Comparison of ENCODE assay signal across 8 cellular contexts in genomic region chr1:160342520-160342919, GRCh38. TPM values are rescaled to one million over a fixed set of nuclear protein-coding genes. Genes with fewer than 3 reads are reported as not detected.
DNase-seq lines count a peak whose midpoint lies in the region; ATAC-seq and TF ChIP-seq lines count a peak whose summit lies in the region.

No MANE protein-coding gene starts in this region.

- H3K4me3 Mint-ChIP-seq in activated CD8-positive, alpha-beta memory T cell treated with anti-CD3 and anti-CD28 coated beads, Interleukin-2, amount 10 ng/mL, durations not matched to agents 7 days and 5 days = peak overlapping the region; percentile 100
- peak overlapping the region; percentile 100 for H3K4me3 Mint-ChIP-seq in activated CD8-positive, alpha-beta T cell treated with anti-CD3 and anti-CD28 coated beads, Interleukin-2, amount 10 ng/mL, durations not matched to agents 7 days and 5 days

- TF ChIP-seq CTCF in cardiac muscle cell (IDR thresholded peaks at IDR 0.05; ENCODE audit: low read depth, low read length) = no peak

- peaks cover 14% of the 10 kb centered on the region for H3K4me1 ChIP-seq in cardiac muscle cell (ENCODE audit: low read depth)

- H3K27me3 Mint-ChIP-seq in activated CD8-positive, alpha-beta memory T cell treated with anti-CD3 and anti-CD28 coated beads, Interleukin-2, amount 10 ng/mL, durations not matched to agents 7 days and 5 days = no peaks in the 10 kb centered on the region
- H3K27me3 Mint-ChIP-seq in activated CD8-positive, alpha-beta T cell treated with anti-CD3 and anti-CD28 coated beads, Interleukin-2, amount 10 ng/mL, durations not matched to agents 7 days and 5 days (ENCODE audit: low read depth) = no peaks in the 10 kb centered on the region

- CTCF ChIA-PET in activated CD8-positive, alpha-beta memory T cell treated with anti-CD3 and anti-CD28 coated beads, Interleukin-2, amount 10 ng/mL, durations not matched to agents 7 days and 5 days (lab: Charles Lee) = interaction anchor here (1.5 kb wide), 1 partner anchor 34 kb away, joined by 6 read pairs; no protein-coding TSS in a partner anchor
- CTCF ChIA-PET in activated CD8-positive, alpha-beta T cell treated with anti-CD3 and anti-CD28 coated beads, Interleukin-2, amount 10 ng/mL, durations not matched to agents 7 days and 5 days (lab: Charles Lee) = interaction anchor here (0.9 kb wide), 2 partner anchors 9 kb away, joined by 3 read pairs; no protein-coding TSS in a partner anchor

- POLR2A ChIA-PET in activated CD8-positive, alpha-beta T cell treated with anti-CD3 and anti-CD28 coated beads, Interleukin-2, amount 10 ng/mL, durations not matched to agents 7 days and 5 days (lab: Charles Lee) = interaction anchor here (0.7 to 1.0 kb wide), 4 partner anchors 8 to 246 kb away, joined by 3 to 5 read pairs (median 3); no protein-coding TSS in a partner anchor

- peak overlapping the region; percentile 100 for H3K27ac Mint-ChIP-seq in activated CD8-positive, alpha-beta memory T cell treated with anti-CD3 and anti-CD28 coated beads, Interleukin-2, amount 10 ng/mL, durations not matched to agents 7 days and 5 days
- H3K27ac Mint-ChIP-seq in activated CD8-positive, alpha-beta T cell treated with anti-CD3 and anti-CD28 coated beads, Interleukin-2, amount 10 ng/mL, durations not matched to agents 7 days and 5 days = peak overlapping the region; percentile 100

- peak; percentile 6 for ATAC-seq in activated CD8-positive, alpha-beta memory T cell treated with anti-CD3 and anti-CD28 coated beads, Interleukin-2, amount 10 ng/mL, durations not matched to agents 7 days and 5 days
- ATAC-seq in activated CD8-positive, alpha-beta T cell treated with anti-CD3 and anti-CD28 coated beads, Interleukin-2, amount 10 ng/mL, durations not matched to agents 7 days and 5 days = peak; percentile 16
- peak; percentile 37 for ATAC-seq in sciatic nerve
- ATAC-seq in HG03354 (IDR thresholded peaks at IDR 0.05; ENCODE audit: poor library complexity, severe bottlenecking, unreplicated experiment) = no peak

- no peaks in the 10 kb centered on the region for H3K27me3 ChIP-seq in cardiac muscle cell

- intact Hi-C loops in sciatic nerve (cut with DNase I) = no loop called here

- H3K4me1 Mint-ChIP-seq in activated CD8-positive, alpha-beta memory T cell treated with anti-CD3 and anti-CD28 coated beads, Interleukin-2, amount 10 ng/mL, durations not matched to agents 7 days and 5 days = peaks cover 56% of the 10 kb centered on the region
- H3K4me1 Mint-ChIP-seq in activated CD8-positive, alpha-beta T cell treated with anti-CD3 and anti-CD28 coated beads, Interleukin-2, amount 10 ng/mL, durations not matched to agents 7 days and 5 days (ENCODE audit: low read depth) = peaks cover 57% of the 10 kb centered on the region

- H3K36me3 Mint-ChIP-seq in activated CD8-positive, alpha-beta memory T cell treated with anti-CD3 and anti-CD28 coated beads, Interleukin-2, amount 10 ng/mL, durations not matched to agents 7 days and 5 days = peaks cover 35% of the 10 kb centered on the region
- peaks cover 45% of the 10 kb centered on the region for H3K36me3 Mint-ChIP-seq in activated CD8-positive, alpha-beta T cell treated with anti-CD3 and anti-CD28 coated beads, Interleukin-2, amount 10 ng/mL, durations not matched to agents 7 days and 5 days (ENCODE audit: low read depth)

- H3K9me3 Mint-ChIP-seq in activated CD8-positive, alpha-beta memory T cell treated with anti-CD3 and anti-CD28 coated beads, Interleukin-2, amount 10 ng/mL, durations not matched to agents 7 days and 5 days (ENCODE audit: low read depth) = no peaks in the 10 kb centered on the region
- H3K9me3 Mint-ChIP-seq in activated CD8-positive, alpha-beta T cell treated with anti-CD3 and anti-CD28 coated beads, Interleukin-2, amount 10 ng/mL, durations not matched to agents 7 days and 5 days (ENCODE audit: insufficient read depth) = no peaks in the 10 kb centered on the region

- peak; percentile 43 for DNase-seq in activated CD8-positive, alpha-beta memory T cell treated with anti-CD3 and anti-CD28 coated beads, Interleukin-2, amount 10 ng/mL, durations not matched to agents 7 days and 5 days
- DNase-seq in activated CD8-positive, alpha-beta memory T cell treated with anti-CD3 and anti-CD28 coated beads, Interleukin-2, amount 50 U/mL, for 4 hours = no peak
- DNase-seq in activated CD8-positive, alpha-beta T cell treated with anti-CD3 and anti-CD28 coated beads, Interleukin-2, amount 10 ng/mL, durations not matched to agents 7 days and 5 days = peak; percentile 32
- DNase-seq in cardiac muscle cell (ENCODE audit: low read depth in 1 of 2, low spot score in 1 of 2) = peak in 1 of 2 donors; percentile 27
- DNase-seq in sciatic nerve (ENCODE audit: low spot score) = no peak
- DNase-seq in SW480 (ENCODE audit: low spot score) = no peak
- DNase-seq in activated CD4-positive, CD25-positive, alpha-beta regulatory T cell (lab: John Stamatoyannopoulos, UW) = no peak

- H3K4me3 ChIP-seq in cardiac muscle cell = peak overlapping the region; percentile 79

- H3K9me3 ChIP-seq in cardiac muscle cell (ENCODE audit: low read depth) = no peaks in the 10 kb centered on the region

- peaks cover 34% of the 10 kb centered on the region for H3K36me3 ChIP-seq in cardiac muscle cell

- peak overlapping the region; percentile 95 for H3K27ac ChIP-seq in cardiac muscle cell

RNA-seq across cellular contexts. Expression of gene COPA, which starts 0.5 kb away (rescaled TPM):
- total RNA-seq in activated CD8-positive, alpha-beta memory T cell treated with anti-CD3 and anti-CD28 coated beads, Interleukin-2, amount 10 ng/mL, durations not matched to agents 7 days and 5 days = 100 to 1,000 TPM; 138 to 139 TPM
- 100 to 1,000 TPM; 121 to 128 TPM for total RNA-seq in activated CD8-positive, alpha-beta T cell treated with anti-CD3 and anti-CD28 coated beads, Interleukin-2, amount 10 ng/mL, durations not matched to agents 7 days and 5 days
- total RNA-seq in cardiac muscle cell = 115 and 129 TPM in 2 replicates
- polyA plus RNA-seq in cardiac muscle cell = 139 and 157 TPM in 2 replicates
- 147 TPM for total RNA-seq in sciatic nerve

RNA-seq across cellular contexts. Expression of gene NCSTN, which starts 0.7 kb away (rescaled TPM):
- 10 to 100 TPM; 59.8 to 61.8 TPM for total RNA-seq in activated CD8-positive, alpha-beta memory T cell treated with anti-CD3 and anti-CD28 coated beads, Interleukin-2, amount 10 ng/mL, durations not matched to agents 7 days and 5 days
- 10 to 100 TPM; 52.7 to 59.7 TPM for total RNA-seq in activated CD8-positive, alpha-beta T cell treated with anti-CD3 and anti-CD28 coated beads, Interleukin-2, amount 10 ng/mL, durations not matched to agents 7 days and 5 days
- total RNA-seq in cardiac muscle cell (55.4 and 65.8 TPM in 2 replicates), sciatic nerve (64.7 TPM)
- polyA plus RNA-seq in cardiac muscle cell = 97.8 and 113 TPM in 2 replicates

RNA-seq across cellular contexts. Expression of gene NHLH1, which starts 24.4 kb away (rescaled TPM):
- under 1 TPM; 0.35 to 0.44 TPM for total RNA-seq in activated CD8-positive, alpha-beta memory T cell treated with anti-CD3 and anti-CD28 coated beads, Interleukin-2, amount 10 ng/mL, durations not matched to agents 7 days and 5 days
- under 1 TPM; 0.24 to 0.47 TPM for total RNA-seq in activated CD8-positive, alpha-beta T cell treated with anti-CD3 and anti-CD28 coated beads, Interleukin-2, amount 10 ng/mL, durations not matched to agents 7 days and 5 days
- total RNA-seq in cardiac muscle cell (0.11 and 0.12 TPM in 2 replicates), sciatic nerve (not detected)
- polyA plus RNA-seq in cardiac muscle cell = 1.6 TPM in 1 of 2 replicates, not detected in the other

RNA-seq across cellular contexts. Expression of gene PEX19, which starts 57.6 kb away (rescaled TPM):
- total RNA-seq in activated CD8-positive, alpha-beta memory T cell treated with anti-CD3 and anti-CD28 coated beads, Interleukin-2, amount 10 ng/mL, durations not matched to agents 7 days and 5 days = 10 to 100 TPM; 49.4 to 54.4 TPM
- 10 to 100 TPM; 42.3 to 42.7 TPM for total RNA-seq in activated CD8-positive, alpha-beta T cell treated with anti-CD3 and anti-CD28 coated beads, Interleukin-2, amount 10 ng/mL, durations not matched to agents 7 days and 5 days
- total RNA-seq in cardiac muscle cell (129 and 172 TPM in 2 replicates), sciatic nerve (71.1 TPM)
- polyA plus RNA-seq in cardiac muscle cell = 82.5 and 125 TPM in 2 replicates

RNA-seq across cellular contexts. Expression of gene VANGL2, which starts 57.8 kb away (rescaled TPM):
- total RNA-seq in activated CD8-positive, alpha-beta memory T cell treated with anti-CD3 and anti-CD28 coated beads, Interleukin-2, amount 10 ng/mL, durations not matched to agents 7 days and 5 days = not detected
- total RNA-seq in activated CD8-positive, alpha-beta T cell treated with anti-CD3 and anti-CD28 coated beads, Interleukin-2, amount 10 ng/mL, durations not matched to agents 7 days and 5 days = not detected
- 14.1 and 24.6 TPM in 2 replicates for total RNA-seq in cardiac muscle cell
- polyA plus RNA-seq in cardiac muscle cell = 15.2 and 22.0 TPM in 2 replicates
- 7.1 TPM for total RNA-seq in sciatic nerve

Comparison
In these comparisons a context has a peak if more than half of its experiments do, and no peak if none do; other contexts are left out.
1. DNase-seq: peak in activated CD8-positive, alpha-beta memory T cell treated with anti-CD3 and anti-CD28 coated beads, Interleukin-2, amount 10 ng/mL, durations not matched to agents 7 days and 5 days (single experiment) and activated CD8-positive, alpha-beta T cell treated with anti-CD3 and anti-CD28 coated beads, Interleukin-2, amount 10 ng/mL, durations not matched to agents 7 days and 5 days (single experiment); none in activated CD8-positive, alpha-beta memory T cell treated with anti-CD3 and anti-CD28 coated beads, Interleukin-2, amount 50 U/mL, for 4 hours (single experiment), sciatic nerve (single experiment), SW480 (single experiment) and activated CD4-positive, CD25-positive, alpha-beta regulatory T cell (0 of 4).